Comparison of ENCODE assay signal across 9 cellular contexts in genomic region chr10:103916254-103916653, GRCh38. TPM values are rescaled to one million over a fixed set of nuclear protein-coding genes. Genes with fewer than 3 reads are reported as not detected.
DNase-seq lines count a peak whose midpoint lies in the region; ATAC-seq and TF ChIP-seq lines count a peak whose summit lies in the region.
"Had no signal": no experiment of that assay in that cellular context is flagged by ENCODE, and none has a peak within 500 bp of the region (broad histone marks: within the 10 kb centered on the region; RNA-seq: fewer than 3 reads in every experiment).

No MANE protein-coding gene starts in this region.

- no peak overlapping the region for H2BK15ac ChIP-seq in neuronal stem cell (ENCODE audit: low read length)

- no peak overlapping the region for H3K4ac ChIP-seq in neuronal stem cell (ENCODE audit: low read length)

- peaks cover 60% of the 10 kb centered on the region for H3K4me1 Mint-ChIP-seq in CD8-positive, alpha-beta T cell (ENCODE audit: low read depth)
- H3K4me1 Mint-ChIP-seq in neural progenitor cell: peaks cover 44% of the 10 kb centered on the region

- peaks cover 50% of the 10 kb centered on the region for H3K4me1 ChIP-seq in CD8-positive, alpha-beta T cell (ENCODE audit: insufficient read depth, low read length)
- H3K4me1 ChIP-seq in OCI-LY1 (ENCODE audit: insufficient read depth, low read length, severe bottlenecking) (peaks cover 28% of the 10 kb centered on the region), neural progenitor cell (peaks cover 17% of the 10 kb centered on the region), neuronal stem cell (ENCODE audit: control insufficient read depth in 2 of 2, insufficient read depth in 1 of 2, low read depth in 1 of 2, low read length in 2 of 2) (peaks cover 3 to 12% of the 10 kb centered on the region in 2 donors)

- H3F3A ChIP-seq in OCI-LY1 (ENCODE audit: insufficient read depth, low read length) (no peaks in the 10 kb centered on the region), neural progenitor cell (ENCODE audit: low read depth) (peaks cover 20% of the 10 kb centered on the region)

- peaks cover 3% of the 10 kb centered on the region for H3K79me1 ChIP-seq in neuronal stem cell (ENCODE audit: low read depth, low read length)

- H3K18ac ChIP-seq in neuronal stem cell (ENCODE audit: low read length): no peak overlapping the region

- no peak overlapping the region for H3K23ac ChIP-seq in neuronal stem cell (ENCODE audit: low read depth, low read length, poor library complexity)

- CTCF ChIA-PET in CD8-positive, alpha-beta T cell (lab: Charles Lee): interaction anchor here (0.5 to 1.3 kb wide), 3 partner anchors 29 to 206 kb away, joined by 3 to 5 read pairs (median 4); partner anchors contain the start of gene SFR1

- peak overlapping the region; percentile 97 for H3K27ac Mint-ChIP-seq in CD8-positive, alpha-beta T cell
- H3K27ac Mint-ChIP-seq in neural progenitor cell: no peak overlapping the region

- H3K4me3 Mint-ChIP-seq in CD8-positive, alpha-beta T cell: peak overlapping the region; percentile 98
- peak overlapping the region; percentile 56 for H3K4me3 Mint-ChIP-seq in neural progenitor cell

- H3K9me2 ChIP-seq in OCI-LY1 (ENCODE audit: low read depth, low read length): no peaks in the 10 kb centered on the region

- POLR2A ChIA-PET in CD8-positive, alpha-beta T cell (lab: Charles Lee): interaction anchor here (0.9 to 3.3 kb wide), 5 partner anchors 8 to 67 kb away, joined by 3 to 13 read pairs (median 3); no protein-coding TSS in a partner anchor

- DNase-seq in CD8-positive, alpha-beta T cell: no peak
- DNase-seq in dermis microvascular lymphatic vessel endothelial cell (ENCODE audit: low read depth in 2 of 2): peak; percentile 56 to 76
- DNase-seq in neural progenitor cell (ENCODE audit: low spot score): no peak
- DNase-seq in neuronal stem cell (ENCODE audit: low spot score): no peak
- no peak for DNase-seq in NCI-H524 (lab: John Stamatoyannopoulos, UW)

- no peak overlapping the region for H3K14ac ChIP-seq in neuronal stem cell (ENCODE audit: low read length)

- H4K20me1 ChIP-seq in OCI-LY1 (ENCODE audit: insufficient read depth, low read length) (no peaks in the 10 kb centered on the region), neural progenitor cell (ENCODE audit: low read depth) (no peaks in the 10 kb centered on the region)

- no peaks in the 10 kb centered on the region for H3K27me3 Mint-ChIP-seq in CD8-positive, alpha-beta T cell (ENCODE audit: low read depth)
- H3K27me3 Mint-ChIP-seq in neural progenitor cell (ENCODE audit: insufficient read depth, low read depth): peaks cover 3% of the 10 kb centered on the region

- intact Hi-C loops in CD8-positive, alpha-beta T cell (cut with DNase I, micrococcal nuclease): loop anchor here (2.0 to 10.0 kb wide), 4 partner anchors 15 to 519 kb away; partner anchors contain the start of genes ITPRIP (in 2 of the 2), ATP5MK (in 1 of the 2) and PDCD11 (in 1 of the 2)

- H3K4me2 ChIP-seq in OCI-LY1 (ENCODE audit: low read length): peak overlapping the region; percentile 93; the same call in 1 of the 2 replicates
- H3K4me2 ChIP-seq in neural progenitor cell: peak overlapping the region; percentile 92
- H3K4me2 ChIP-seq in neuronal stem cell (ENCODE audit: insufficient read depth, low read length, poor library complexity, severe bottlenecking): no peak overlapping the region

- peaks cover 29% of the 10 kb centered on the region for H3K36me3 Mint-ChIP-seq in CD8-positive, alpha-beta T cell
- H3K36me3 Mint-ChIP-seq in neural progenitor cell: peaks cover 13% of the 10 kb centered on the region

- H4K8ac ChIP-seq in neuronal stem cell (ENCODE audit: low read depth, low read length): no peak overlapping the region

- no peak overlapping the region for H2BK12ac ChIP-seq in neuronal stem cell (ENCODE audit: low read length)

- no peak overlapping the region for H4K91ac ChIP-seq in neuronal stem cell (ENCODE audit: low read depth, low read length, poor library complexity)

- no peak overlapping the region for H2BK120ac ChIP-seq in neuronal stem cell (ENCODE audit: low read depth, low read length)

- H3K9ac ChIP-seq in OCI-LY1 (ENCODE audit: low read length) (no peak overlapping the region), neural progenitor cell (no peak overlapping the region), neuronal stem cell (ENCODE audit: low read depth, low read length, poor library complexity) (no peak overlapping the region)

- peak overlapping the region; percentile 79 for H3K27ac ChIP-seq in CD8-positive, alpha-beta T cell (ENCODE audit: low read depth, low read length)
- H3K27ac ChIP-seq in OCI-LY1 (ENCODE audit: low read depth, low read length, poor library complexity, severe bottlenecking): no peak overlapping the region
- no peak overlapping the region for H3K27ac ChIP-seq in neural progenitor cell
- H3K27ac ChIP-seq in neuronal stem cell (replicated peaks; ENCODE audit: low read length): no peak overlapping the region
- H3K27ac ChIP-seq: cardiac muscle cell had no signal

- no peaks in the 10 kb centered on the region for H3K36me3 ChIP-seq in CD8-positive, alpha-beta T cell (ENCODE audit: insufficient read depth, low read length)
- H3K36me3 ChIP-seq in OCI-LY1 (ENCODE audit: insufficient read depth, low read length) (peaks cover 18% of the 10 kb centered on the region), neural progenitor cell (peaks cover 5% of the 10 kb centered on the region), neuronal stem cell (replicated peaks in 1 of 2; ENCODE audit: control insufficient read depth in 2 of 2, insufficient read depth in 2 of 2, low read length in 2 of 2) (peaks cover 0 to 1% of the 10 kb centered on the region in 2 donors)
- H3K36me3 ChIP-seq: cardiac muscle cell had no signal

- no CpG with 5 or more reads among the region's 1 CpG for WGBS in neuronal stem cell (ENCODE audit: extremely low coverage in 2 of 2, insufficient read length in 2 of 2, insufficient replicate concordance in 1 of 2), 2 donors

- peaks cover 5% of the 10 kb centered on the region for H3K9me3 ChIP-seq in CD8-positive, alpha-beta T cell (ENCODE audit: low read length)
- peaks cover 3% of the 10 kb centered on the region; the same call in 1 of the 2 replicates for H3K9me3 ChIP-seq in OCI-LY1 (ENCODE audit: low read length)
- H3K9me3 ChIP-seq in neural progenitor cell (ENCODE audit: low read depth): peaks cover 7% of the 10 kb centered on the region
- peaks cover 4 to 8% of the 10 kb centered on the region in 2 donors for H3K9me3 ChIP-seq in neuronal stem cell (replicated peaks in 1 of 2; ENCODE audit: control insufficient read depth in 2 of 2, insufficient read depth in 1 of 2, low read depth in 1 of 2, low read length in 2 of 2)

- no peak for TF ChIP-seq CTCF in CD8-positive, alpha-beta T cell (IDR thresholded peaks at IDR 0.05)
- no peak for TF ChIP-seq CTCF in OCI-LY1 (IDR thresholded peaks at IDR 0.05; ENCODE audit: low read length)
- TF ChIP-seq CTCF in neural progenitor cell (IDR thresholded peaks at IDR 0.05): no peak

- ATAC-seq in CD8-positive, alpha-beta T cell: no peak
- ATAC-seq in HG02981 (IDR thresholded peaks at IDR 0.05; ENCODE audit: unreplicated experiment): no peak
- ATAC-seq in GM18868 (IDR thresholded peaks at IDR 0.05; ENCODE audit: unreplicated experiment): no peak

- H2AFZ ChIP-seq in OCI-LY1 (ENCODE audit: low read length) (no peak overlapping the region), neural progenitor cell (replicated peaks) (no peak overlapping the region), neuronal stem cell (ENCODE audit: low read length) (no peak overlapping the region)

- no peaks in the 10 kb centered on the region for H3K79me2 ChIP-seq in OCI-LY1 (ENCODE audit: insufficient read depth, low read length)
- H3K79me2 ChIP-seq in neural progenitor cell (ENCODE audit: low read depth): peaks cover 11% of the 10 kb centered on the region

- no peak overlapping the region for H2AK5ac ChIP-seq in neuronal stem cell (ENCODE audit: low read depth, low read length)

- H3K27me3 ChIP-seq in CD8-positive, alpha-beta T cell (ENCODE audit: insufficient read depth, low read length): no peaks in the 10 kb centered on the region
- H3K27me3 ChIP-seq in OCI-LY1 (ENCODE audit: insufficient read depth, low read length) (no peaks in the 10 kb centered on the region), neural progenitor cell (no peaks in the 10 kb centered on the region), neuronal stem cell (ENCODE audit: control insufficient read depth in 3 of 3, insufficient read depth in 3 of 3, low read depth in 1 of 3, low read length in 3 of 3) (no peaks in the 10 kb centered on the region)
- H3K27me3 ChIP-seq: cardiac muscle cell had no signal

- no peak overlapping the region for H2BK5ac ChIP-seq in neuronal stem cell (ENCODE audit: low read length)

- H3K9me3 Mint-ChIP-seq in CD8-positive, alpha-beta T cell: peaks cover 6% of the 10 kb centered on the region
- H3K9me3 Mint-ChIP-seq in neural progenitor cell: peaks cover 9% of the 10 kb centered on the region

- peak overlapping the region; percentile 85 for H3K4me3 ChIP-seq in CD8-positive, alpha-beta T cell (ENCODE audit: low read depth, low read length)
- H3K4me3 ChIP-seq in OCI-LY1 (ENCODE audit: low read depth, low read length, poor library complexity, severe bottlenecking): peak overlapping the region; percentile 76
- peak overlapping the region; percentile 63 for H3K4me3 ChIP-seq in neural progenitor cell
- H3K4me3 ChIP-seq in neuronal stem cell (ENCODE audit: low read length in 2 of 2): no peak overlapping the region

RNA-seq across cellular contexts. Expression of gene STN1, which starts 1.7 kb away (rescaled TPM):
- total RNA-seq in CD8-positive, alpha-beta T cell: 10 to 100 TPM; 14.2 to 14.8 TPM
- total RNA-seq in dermis microvascular lymphatic vessel endothelial cell: 20.5 and 20.9 TPM in 2 replicates
- 26.4 and 32.0 TPM in 2 replicates for total RNA-seq in neural progenitor cell (ENCODE audit: low replicate concordance)
- polyA plus RNA-seq in neuronal stem cell (2013, experiment 1 of 2): 17.4 TPM
- 16.7 TPM for polyA plus RNA-seq in neuronal stem cell (2013, experiment 2 of 2)

RNA-seq across cellular contexts. Expression of gene SLK, which starts 50.7 kb away (rescaled TPM):
- 10 to 100 TPM; 23.8 to 24.6 TPM for total RNA-seq in CD8-positive, alpha-beta T cell
- total RNA-seq in dermis microvascular lymphatic vessel endothelial cell (39.3 and 44.5 TPM in 2 replicates), neural progenitor cell (ENCODE audit: low replicate concordance) (33.5 and 42.7 TPM in 2 replicates)
- polyA plus RNA-seq in neuronal stem cell (2013, experiment 1 of 2): 19.3 TPM
- polyA plus RNA-seq in neuronal stem cell (2013, experiment 2 of 2): 19.4 TPM

Comparison
In these comparisons a context has a peak if more than half of its experiments do, and no peak if none do; other contexts are left out.
1. DNase-seq: peak in dermis microvascular lymphatic vessel endothelial cell (2 of 2); none in CD8-positive, alpha-beta T cell (0 of 7), neural progenitor cell (single experiment), neuronal stem cell (single experiment) and NCI-H524 (0 of 2).
2. H3K4me3 ChIP-seq: peak in CD8-positive, alpha-beta T cell (single experiment), OCI-LY1 (single experiment) and neural progenitor cell (single experiment); none in neuronal stem cell (0 of 2).